In genomic region chr9:18708429-18708828, GRCh38 we compare ENCODE assay signal across 27 cellular contexts.
"Had no signal": no experiment of that assay in that cellular context is flagged by ENCODE, and none has a peak within 500 bp of the region (broad histone marks: within the 10 kb centered on the region; RNA-seq: fewer than 3 reads in every experiment).

No MANE protein-coding gene starts in this region.

- DNase-seq: activated CD4-positive, alpha-beta T cell treated with anti-CD3 and anti-CD28 coated beads for 48 hours; activated CD4-positive, alpha-beta T cell treated with anti-CD3 and anti-CD28 coated beads, Interleukin-2, amount 50 U/mL, for 48 hours; activated CD8-positive, alpha-beta memory T cell treated with anti-CD3 and anti-CD28 coated beads for 24 hours; activated effector memory CD4-positive, alpha-beta T cell treated with Interleukin-2 at 50 U/mL for 16 hours; activated naive CD4-positive, alpha-beta T cell treated with Interleukin-2 at 50 U/mL for 16 hours; cortex of kidney; effector memory CD8-positive, alpha-beta T cell; hypothalamus; immature natural killer cell; kidney glomerular epithelial cell; left lung; lower lobe of right lung; mucosa of descending colon; nephron progenitor cell; ovary; stimulated activated CD4-positive, alpha-beta T cell treated with anti-CD3 and anti-CD28 coated beads, Interleukin-15, amount 100 ng/mL, for 24 hours; stimulated activated CD4-positive, alpha-beta T cell treated with anti-CD3 and anti-CD28 coated beads, Interleukin-2, amount 100 ng/mL, for 24 hours; stimulated activated naive B cell treated with anti-CD40 and anti-IgM and Interleukin-4, amounts not matched to agents 10 μg/mL and 1 μg/mL and 100 μg/mL, for 72 hours; stomach; T-helper 9 cell had no signal

- H3K4me3 ChIP-seq: ascending aorta, cardiac muscle cell, gastroesophageal sphincter, left lung, lower lobe of right lung, mucosa of descending colon, ovary, prostate gland, stomach, suprapubic skin, tibial nerve had no signal

- H3K36me3 ChIP-seq: cardiac muscle cell, left lung, lower lobe of right lung, ovary, prostate gland, stomach, suprapubic skin, tibial nerve had no signal

- H3K27ac ChIP-seq: ascending aorta, cardiac muscle cell, left lung, lower lobe of right lung, ovary, prostate gland, suprapubic skin, VCaP had no signal

- ATAC-seq: effector memory CD8-positive, alpha-beta T cell; gastroesophageal sphincter; left lung; lower lobe of right lung; mucosa of descending colon; stimulated activated naive B cell treated with anti-CD40 and anti-IgM and Interleukin-4, amounts not matched to agents 10 μg/mL and 1 μg/mL and 100 μg/mL, for 72 hours had no signal

- H3K9me3 ChIP-seq: ascending aorta, gastroesophageal sphincter, left lung, lower lobe of right lung, mucosa of descending colon, ovary, prostate gland, stomach, suprapubic skin, tibial nerve had no signal

- H3K27me3 ChIP-seq: ascending aorta, cardiac muscle cell, gastroesophageal sphincter, left lung, ovary, stomach, suprapubic skin, tibial nerve had no signal

- H3K4me1 ChIP-seq: prostate gland had no signal
